23 cellular contexts compared by ENCODE assay signal in genomic region chr3:156400062-156400461, GRCh38.
A peak's percentile ranks its signal among the peaks of the same experiment; 100 is the strongest.
DNase-seq lines count a peak whose midpoint lies in the region; ATAC-seq, FAIRE-seq and TF ChIP-seq lines count a peak whose summit lies in the region.
"Had no signal": no experiment of that assay in that cellular context is flagged by ENCODE, and none has a peak within 500 bp of the region (broad histone marks: within the 10 kb centered on the region; RNA-seq: fewer than 3 reads in every experiment).

No MANE protein-coding gene starts in this region.

- peak overlapping the region; percentile 30 for H3K27ac Mint-ChIP-seq in progenitor cell of endocrine pancreas
- H3K27ac Mint-ChIP-seq: B cell; CD14-positive monocyte; CD4-positive, alpha-beta T cell; GM23338; H9 had no signal

- DNase-seq in BE2C (peak; percentile 43), RPMI7951 (ENCODE audit: low read depth) (peak; percentile 38), progenitor cell of endocrine pancreas (ENCODE audit: low spot score, unreplicated experiment) (no peak), cerebellum (ENCODE audit: low spot score) (no peak), NCI-H2029 (lab: John Stamatoyannopoulos, UW) (no peak), RCC 7860 (ENCODE audit: low spot score) (no peak)
- DNase-seq: CD4-positive, alpha-beta T cell; CD8-positive, alpha-beta memory T cell; DMS 273 treated with DMSO at 0.1 percent for 48 hours; DMS79; EL; GDM1; H9 had no signal

- H3K9me3 Mint-ChIP-seq in progenitor cell of endocrine pancreas (ENCODE audit: low read depth) = no peaks in the 10 kb centered on the region
- H3K9me3 Mint-ChIP-seq: CD14-positive monocyte; CD4-positive, alpha-beta T cell; CD8-positive, alpha-beta memory T cell; GM23338; H9 had no signal

- H3K4me1 ChIP-seq in BE2C = peaks cover 15% of the 10 kb centered on the region

- H3K4me3 Mint-ChIP-seq in progenitor cell of endocrine pancreas (ENCODE audit: low read depth) = no peak overlapping the region
- H3K4me3 Mint-ChIP-seq: B cell; CD14-positive monocyte; CD4-positive, alpha-beta T cell; CD8-positive, alpha-beta memory T cell; GM23338; H9 had no signal

- TF ChIP-seq CTCF in BE2C (IDR thresholded peaks at IDR 0.05; ENCODE audit: low read depth, low read length) (no peak), progenitor cell of endocrine pancreas (IDR thresholded peaks at IDR 0.05; ENCODE audit: unreplicated experiment) (no peak)

- no peaks in the 10 kb centered on the region for H3K27me3 ChIP-seq in BE2C
- H3K27me3 ChIP-seq: BLaER1 treated with 17β-estradiol and CSF1 and Interleukin-3, amounts not matched to agents 10 nM and 100 nM had no signal

- no peaks in the 10 kb centered on the region for H3K27me3 Mint-ChIP-seq in progenitor cell of endocrine pancreas

- ATAC-seq in SK-N-SH treated with all-trans-retinoic acid at 6 μM for 48 hours (no peak; the same call in 2 of the 3 replicates), HG02885 (IDR thresholded peaks at IDR 0.05; ENCODE audit: poor library complexity, unreplicated experiment) (no peak)
- ATAC-seq: GM12878, GM23338, HCT116 had no signal

- H3K36me3 ChIP-seq in BE2C = no peaks in the 10 kb centered on the region
- H3K36me3 ChIP-seq: BLaER1 treated with 17β-estradiol and CSF1 and Interleukin-3, amounts not matched to agents 10 nM and 100 nM had no signal

- no peak overlapping the region for H3K4me3 ChIP-seq in BE2C (ENCODE audit: low read depth, low read length)
- H3K4me3 ChIP-seq: BLaER1 treated with 17β-estradiol and CSF1 and Interleukin-3, amounts not matched to agents 10 nM and 100 nM; GM12878; GM23338 had no signal

- H3K36me3 Mint-ChIP-seq in progenitor cell of endocrine pancreas (ENCODE audit: insufficient read depth) = no peaks in the 10 kb centered on the region
- H3K36me3 Mint-ChIP-seq: CD14-positive monocyte; CD8-positive, alpha-beta memory T cell had no signal

- no peaks in the 10 kb centered on the region for H3K9me3 ChIP-seq in BE2C
- H3K9me3 ChIP-seq: BLaER1 treated with 17β-estradiol and CSF1 and Interleukin-3, amounts not matched to agents 10 nM and 100 nM had no signal

- peaks cover 1% of the 10 kb centered on the region for H3K4me1 Mint-ChIP-seq in progenitor cell of endocrine pancreas (ENCODE audit: low read depth)
- H3K4me1 Mint-ChIP-seq: B cell; CD14-positive monocyte; CD8-positive, alpha-beta memory T cell had no signal

- no peak for FAIRE-seq in RCC 7860 (lab: Jason Lieb, UNC)
- FAIRE-seq: A204.1, D721Med, GM12878 had no signal

TF ChIP-seq in SK-N-SH treated with all-trans-retinoic acid at 6 μM for 48 hours, 23 proteins besides CTCF, POLR2A, EP300 and RAD21:
- no peak for TF ChIP-seq CSRNP3 (CRISPR knock-in tag; IDR thresholded peaks at IDR 0.05)
- TF ChIP-seq TCF4 (CRISPR knock-in tag; IDR thresholded peaks at IDR 0.05; ENCODE audit: borderline replicate concordance) = peak; percentile 31; the same call in 1 of the 2 replicates
- TF ChIP-seq OSR1 (CRISPR knock-in tag; IDR thresholded peaks at IDR 0.05) = no peak
- TF ChIP-seq POU6F1 (CRISPR knock-in tag; IDR thresholded peaks at IDR 0.05; ENCODE audit: borderline replicate concordance, low read depth) = no peak
- TF ChIP-seq ZC3H10 (CRISPR knock-in tag; IDR thresholded peaks at IDR 0.05) = no peak

Comparison
In these comparisons a context has a peak if more than half of its experiments do, and no peak if none do; other contexts are left out.
1. DNase-seq: peak in BE2C (single experiment) and RPMI7951 (single experiment); none in progenitor cell of endocrine pancreas (single experiment), cerebellum (single experiment), NCI-H2029 (single experiment) and RCC 7860 (single experiment).